ENCODE assay signal across 12 cellular contexts in the genomic region with DNA sequence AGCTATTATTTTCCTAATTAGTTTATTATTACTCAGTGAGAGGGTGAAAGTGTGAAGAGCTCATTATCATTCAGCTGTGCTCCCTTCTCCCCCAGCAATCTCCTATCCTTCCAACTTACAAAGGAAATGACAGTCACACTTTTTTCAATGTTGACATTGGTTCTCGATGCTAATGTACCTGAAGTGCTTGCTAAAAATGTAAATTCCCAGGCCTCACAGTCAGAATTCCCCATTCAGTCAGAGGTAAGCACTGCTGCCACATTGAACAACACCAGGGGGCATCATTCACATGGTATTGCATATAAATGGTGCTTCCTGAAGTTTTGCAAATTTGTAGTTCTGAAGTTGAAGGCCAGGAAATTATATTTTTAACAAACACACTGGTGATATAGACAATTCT.
A peak's percentile ranks its signal among the peaks of the same experiment; 100 is the strongest.
DNase-seq lines count a peak whose midpoint lies in the region; ATAC-seq and TF ChIP-seq lines count a peak whose summit lies in the region.
"Had no signal": no experiment of that assay in that cellular context is flagged by ENCODE, and none has a peak within 500 bp of the region (broad histone marks: within the 10 kb centered on the region; RNA-seq: fewer than 3 reads in every experiment).

No MANE protein-coding gene starts in this region.

- H3K4me1 ChIP-seq in DND-41 (ENCODE audit: insufficient read depth, low read length) = no peaks in the 10 kb centered on the region
- no peaks in the 10 kb centered on the region for H3K4me1 ChIP-seq in OCI-LY7 (ENCODE audit: insufficient read depth, low read length, poor library complexity, severe bottlenecking)
- peaks cover 1% of the 10 kb centered on the region; the same call in 1 of the 2 replicates for H3K4me1 ChIP-seq in iPS DF 6.9 (ENCODE audit: control insufficient read depth, insufficient read depth, low read length)
- H3K4me1 ChIP-seq: adrenal gland had no signal

- TF ChIP-seq CTCF in DND-41 (IDR thresholded peaks at IDR 0.05; ENCODE audit: borderline replicate concordance, extremely low read depth, low read length, poor library complexity, severe bottlenecking) (peak; percentile 57), OCI-LY7 (conservative IDR thresholded peaks at IDR 0.05; ENCODE audit: low read length) (peak; percentile 35; the same call in 1 of the 2 replicates), RWPE1 (conservative IDR thresholded peaks at IDR 0.05; ENCODE audit: low read depth) (no peak)

- no peak overlapping the region for H3K4me3 ChIP-seq in DND-41 (ENCODE audit: low read depth in 1 of 2, low read length in 2 of 2)
- no peak overlapping the region for H3K4me3 ChIP-seq in Jurkat, Clone E6-1 (ENCODE audit: low read length)
- H3K4me3 ChIP-seq in OCI-LY7 (ENCODE audit: low read depth, low read length, poor library complexity, severe bottlenecking) = no peak overlapping the region
- H3K4me3 ChIP-seq in iPS DF 6.9 (ENCODE audit: low read length) = no peak overlapping the region
- H3K4me3 ChIP-seq: adrenal gland had no signal

- no peaks in the 10 kb centered on the region for H3K36me3 Mint-ChIP-seq in effector memory CD8-positive, alpha-beta T cell (ENCODE audit: insufficient read depth)
- H3K36me3 Mint-ChIP-seq: memory B cell; stimulated activated memory B cell treated with anti-CD40 and anti-IgM and Interleukin-4, amounts not matched to agents 10 μg/mL and 1 μg/mL and 100 μg/mL, for 72 hours had no signal

- CTCF ChIA-PET in OCI-LY7 (lab: Charles Lee; ENCODE audit: unreplicated experiment) (no interaction called here), RWPE1 (lab: Yijun Ruan, JAX) (interaction anchor here (0.7 kb wide), 1 partner anchor 26 kb away, joined by 3 read pairs; no protein-coding TSS in a partner anchor)

- H3K36me3 ChIP-seq in DND-41 (ENCODE audit: insufficient read depth, low read length) (no peaks in the 10 kb centered on the region), OCI-LY7 (ENCODE audit: insufficient read depth, low read length) (no peaks in the 10 kb centered on the region), iPS DF 6.9 (ENCODE audit: control insufficient read depth, insufficient read depth, low read length) (no peaks in the 10 kb centered on the region)
- H3K36me3 ChIP-seq: adrenal gland had no signal

- POLR2A ChIA-PET in OCI-LY7 (lab: Charles Lee) = interaction anchor here (0.7 to 1.5 kb wide), 3 partner anchors 10 to 34 kb away, joined by 3 to 8 read pairs (median 4); no protein-coding TSS in a partner anchor
- POLR2A ChIA-PET in RWPE1 (lab: Yijun Ruan, JAX; ENCODE audit: low non-redundant PET) = no interaction called here

- H3K27ac Mint-ChIP-seq in effector memory CD8-positive, alpha-beta T cell = no peak overlapping the region
- H3K27ac Mint-ChIP-seq: activated CD4-positive, alpha-beta T cell treated with anti-CD3 and anti-CD28 coated beads for 36 hours; memory B cell; stimulated activated memory B cell treated with anti-CD40 and anti-IgM and Interleukin-4, amounts not matched to agents 10 μg/mL and 1 μg/mL and 100 μg/mL, for 72 hours had no signal

- H3K4me2 ChIP-seq in DND-41 (ENCODE audit: insufficient read depth, low read length) (no peak overlapping the region), OCI-LY7 (ENCODE audit: low read length) (no peak overlapping the region)

- H3K79me2 ChIP-seq in DND-41 (ENCODE audit: insufficient read depth, low read length) (no peaks in the 10 kb centered on the region), OCI-LY7 (ENCODE audit: insufficient read depth, low read depth, low read length) (no peaks in the 10 kb centered on the region)

- BruUV-seq in OCI-LY7 (replicated peaks; lab: Mats Ljungman, UMichigan) = no TSS peak

- no peaks in the 10 kb centered on the region for H3K4me1 Mint-ChIP-seq in effector memory CD8-positive, alpha-beta T cell (ENCODE audit: low read depth in 2 of 2)
- H3K4me1 Mint-ChIP-seq: activated CD4-positive, alpha-beta T cell treated with anti-CD3 and anti-CD28 coated beads for 36 hours; memory B cell; stimulated activated memory B cell treated with anti-CD40 and anti-IgM and Interleukin-4, amounts not matched to agents 10 μg/mL and 1 μg/mL and 100 μg/mL, for 72 hours had no signal

- WGBS in iPS DF 6.9 (ENCODE audit: insufficient coverage, insufficient read length) = no CpG with 5 or more reads among the region's 1 CpG

- H3K27ac ChIP-seq in DND-41 (ENCODE audit: low read length) = no peak overlapping the region
- H3K27ac ChIP-seq in OCI-LY7 (ENCODE audit: low read depth, low read length, poor library complexity, severe bottlenecking) = no peak overlapping the region
- H3K27ac ChIP-seq in iPS DF 6.9 (ENCODE audit: low read length) = no peak overlapping the region
- H3K27ac ChIP-seq in RWPE1 = no peak overlapping the region
- H3K27ac ChIP-seq: adrenal gland had no signal

- H3K9ac ChIP-seq in DND-41 (ENCODE audit: low read depth, low read length) = no peak overlapping the region

- no peaks in the 10 kb centered on the region for H4K20me1 ChIP-seq in DND-41 (ENCODE audit: insufficient read depth, low read length)
- no peaks in the 10 kb centered on the region for H4K20me1 ChIP-seq in OCI-LY7 (ENCODE audit: insufficient read depth, low read length)

- H2AFZ ChIP-seq in DND-41 (ENCODE audit: low read depth, low read length) (no peak overlapping the region), OCI-LY7 (ENCODE audit: low read length) (no peak overlapping the region)

- H3K27me3 ChIP-seq in DND-41 (ENCODE audit: insufficient read depth, low read length, poor library complexity) (peaks cover 4% of the 10 kb centered on the region), iPS DF 6.9 (ENCODE audit: control insufficient read depth, insufficient read depth, low read length) (no peaks in the 10 kb centered on the region)

- H3K9me2 ChIP-seq in OCI-LY7 (ENCODE audit: insufficient read depth, low read length) = no peaks in the 10 kb centered on the region

- intact Hi-C loops in OCI-LY7 (cut with micrococcal nuclease; ENCODE audit: unreplicated experiment) = no loop called here

- no peaks in the 10 kb centered on the region for H3K27me3 Mint-ChIP-seq in effector memory CD8-positive, alpha-beta T cell

- H3K9me3 ChIP-seq in DND-41 (ENCODE audit: insufficient read depth, low read length, severe bottlenecking) (no peaks in the 10 kb centered on the region), OCI-LY7 (ENCODE audit: low read length) (no peaks in the 10 kb centered on the region), iPS DF 6.9 (ENCODE audit: control insufficient read depth, insufficient read depth, low read length) (no peaks in the 10 kb centered on the region)
- H3K9me3 ChIP-seq: adrenal gland had no signal

- no peak for ATAC-seq in DND-41 (ENCODE audit: insufficient read depth, low read depth)
- ATAC-seq in HG03460 (IDR thresholded peaks at IDR 0.05; ENCODE audit: unreplicated experiment) = no peak
- ATAC-seq in GM21737 (IDR thresholded peaks at IDR 0.05; ENCODE audit: unreplicated experiment) = no peak
- ATAC-seq in effector memory CD8-positive, alpha-beta T cell (replicated peaks) = no peak
- ATAC-seq: activated CD4-positive, alpha-beta T cell treated with anti-CD3 and anti-CD28 coated beads for 36 hours; stimulated activated memory B cell treated with anti-CD40 and anti-IgM and Interleukin-4, amounts not matched to agents 10 μg/mL and 1 μg/mL and 100 μg/mL, for 72 hours had no signal

- H3K9me3 Mint-ChIP-seq in effector memory CD8-positive, alpha-beta T cell = no peaks in the 10 kb centered on the region
- H3K9me3 Mint-ChIP-seq: memory B cell; stimulated activated memory B cell treated with anti-CD40 and anti-IgM and Interleukin-4, amounts not matched to agents 10 μg/mL and 1 μg/mL and 100 μg/mL, for 72 hours had no signal

- H3K4me3 Mint-ChIP-seq in effector memory CD8-positive, alpha-beta T cell = no peak overlapping the region
- H3K4me3 Mint-ChIP-seq: activated CD4-positive, alpha-beta T cell treated with anti-CD3 and anti-CD28 coated beads for 36 hours; memory B cell; stimulated activated memory B cell treated with anti-CD40 and anti-IgM and Interleukin-4, amounts not matched to agents 10 μg/mL and 1 μg/mL and 100 μg/mL, for 72 hours had no signal

- peak; percentile 8 for DNase-seq in DND-41
- peak; percentile 11 for DNase-seq in Jurkat, Clone E6-1 (ENCODE audit: low read depth, low spot score)
- DNase-seq in OCI-LY7 (ENCODE audit: low spot score) = no peak
- peak; percentile 84 for DNase-seq in iPS DF 6.9 (ENCODE audit: low read depth, low spot score)
- DNase-seq in effector memory CD8-positive, alpha-beta T cell = no peak
- DNase-seq in RWPE1 (ENCODE audit: low spot score) = no peak
- DNase-seq: activated CD4-positive, alpha-beta T cell treated with anti-CD3 and anti-CD28 coated beads for 36 hours had no signal

Comparison
In these comparisons a context has a peak if more than half of its experiments do, and no peak if none do; other contexts are left out.
1. DNase-seq: peak in DND-41 (single experiment), Jurkat, Clone E6-1 (single experiment) and iPS DF 6.9 (single experiment); none in OCI-LY7 (single experiment), effector memory CD8-positive, alpha-beta T cell (0 of 3) and RWPE1 (single experiment).